9 cellular contexts compared by ENCODE assay signal in the genomic region with DNA sequence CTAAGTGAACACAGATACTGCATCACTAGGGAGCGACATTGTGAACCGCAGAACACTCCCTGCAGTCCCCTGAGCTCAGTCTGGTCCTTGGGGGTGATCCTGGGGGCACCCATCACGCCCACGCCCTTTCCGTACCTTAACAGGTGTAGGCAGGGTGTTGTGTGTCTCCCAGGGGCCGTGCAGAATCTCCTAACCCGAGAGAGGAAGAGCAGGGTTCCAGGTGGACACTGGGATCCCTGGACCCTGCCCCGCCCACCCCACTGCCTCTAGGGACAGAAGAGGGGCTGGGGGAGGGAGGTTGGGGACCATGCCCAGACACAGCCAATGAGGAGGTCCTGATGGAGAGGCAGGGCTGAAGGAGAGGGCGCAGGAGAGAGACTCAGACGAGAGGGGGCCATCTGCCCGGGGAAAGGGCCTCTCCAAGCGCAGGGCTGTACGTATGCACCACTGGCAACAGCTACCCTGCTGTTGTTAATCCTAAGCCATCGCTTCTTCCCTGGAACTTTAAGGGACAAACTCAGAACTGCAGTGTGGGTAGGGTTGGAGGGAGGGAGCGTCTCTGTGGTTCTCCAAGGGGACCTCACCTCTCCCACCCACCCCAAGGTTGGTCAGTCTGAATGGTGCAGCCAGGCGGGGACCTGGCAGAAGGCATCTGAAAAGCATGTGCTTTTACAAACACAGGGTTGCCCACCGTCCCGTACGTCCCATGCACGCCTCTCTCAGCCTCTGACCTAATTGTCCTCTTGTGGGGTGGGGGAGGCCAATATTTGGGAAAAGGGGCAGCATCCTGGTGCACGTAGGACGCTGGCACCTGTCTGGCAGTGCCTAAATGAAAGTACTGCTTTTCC. TPM values are rescaled to one million over a fixed set of nuclear protein-coding genes. Genes with fewer than 3 reads are reported as not detected.
DNase-seq lines count a peak whose midpoint lies in the region; ATAC-seq and TF ChIP-seq lines count a peak whose summit lies in the region.
"Had no signal": no experiment of that assay in that cellular context is flagged by ENCODE, and none has a peak within 500 bp of the region (broad histone marks: within the 10 kb centered on the region; RNA-seq: fewer than 3 reads in every experiment).

No MANE protein-coding gene starts in this region.

- POLR2A ChIA-PET in CD4-positive, alpha-beta T cell (lab: Charles Lee), result no interaction called here

- peak in 7 of 10 experiments; percentile 17 to 48 (median 35) for DNase-seq in CD4-positive, alpha-beta T cell
- peak; percentile 65 to 69 for DNase-seq in NOMO-1 (lab: John Stamatoyannopoulos, UW; ENCODE audit: unreplicated experiment in 2 of 2)
- DNase-seq in activated naive CD4-positive, alpha-beta T cell treated with anti-CD3 and anti-CD28 coated beads, Interleukin-2, amount 50 U/mL, for 72 hours (ENCODE audit: low spot score in 2 of 2), result peak; percentile 48 to 70
- peak; percentile 23 to 32 for DNase-seq in stimulated activated CD8-positive, alpha-beta memory T cell treated with anti-CD3 and anti-CD28 coated beads, Interleukin-2, amount 100 ng/mL, for 48 hours (ENCODE audit: low read depth in 2 of 2)
- DNase-seq in Right ventricle myocardium inferior (ENCODE audit: missing footprints), result no peak
- DNase-seq in NCI-H774 (lab: John Stamatoyannopoulos, UW), result no peak

- intact Hi-C loops in CD4-positive, alpha-beta T cell (cut with DNase I, micrococcal nuclease), result loop anchor here (1.0 to 10.0 kb wide), 6 partner anchors 42 to 1160 kb away; partner anchors contain the start of genes CD99 (in 1 of the 2) and SLC25A6 (in 1 of the 2)
- intact Hi-C loops in Right ventricle myocardium inferior (cut with DNase I), result loop anchor here (5.0 kb wide), 1 partner anchor 47 kb away; no protein-coding TSS in a partner anchor

- CTCF ChIA-PET in CD4-positive, alpha-beta T cell (lab: Charles Lee), result no interaction called here

- H3K27me3 Mint-ChIP-seq in CD4-positive, alpha-beta T cell, result no peaks in the 10 kb centered on the region

- peaks cover 36% of the 10 kb centered on the region for H3K36me3 Mint-ChIP-seq in CD4-positive, alpha-beta T cell (ENCODE audit: low read depth)
- H3K36me3 Mint-ChIP-seq in activated naive CD4-positive, alpha-beta T cell treated with anti-CD3 and anti-CD28 coated beads, Interleukin-2, amount 50 U/mL, for 72 hours, result peaks cover 0 to 14% of the 10 kb centered on the region in 2 donors

- H3K27me3 ChIP-seq in CD4-positive, alpha-beta T cell (ENCODE audit: control insufficient read depth, insufficient read depth, low read length), result no peaks in the 10 kb centered on the region

- peak overlapping the region; percentile 98 for H3K27ac Mint-ChIP-seq in CD4-positive, alpha-beta T cell
- peak overlapping the region; percentile 97 for H3K27ac Mint-ChIP-seq in activated naive CD4-positive, alpha-beta T cell treated with anti-CD3 and anti-CD28 coated beads, Interleukin-2, amount 50 U/mL, for 72 hours

- ATAC-seq in CD4-positive, alpha-beta T cell (ENCODE audit: poor library complexity), result peak; percentile 33
- peak; percentile 28 for ATAC-seq in GM21717 (IDR thresholded peaks at IDR 0.05; ENCODE audit: unreplicated experiment)
- peak; percentile 19 to 62 for ATAC-seq in activated naive CD4-positive, alpha-beta T cell treated with anti-CD3 and anti-CD28 coated beads, Interleukin-2, amount 50 U/mL, for 72 hours
- no peak for ATAC-seq in HG03469 (IDR thresholded peaks at IDR 0.05; ENCODE audit: unreplicated experiment)
- ATAC-seq in Right ventricle myocardium inferior, result no peak

- no peak for TF ChIP-seq CTCF in CD4-positive, alpha-beta T cell (IDR thresholded peaks at IDR 0.05)

- peak overlapping the region; percentile 82 for H3K27ac ChIP-seq in CD4-positive, alpha-beta T cell (ENCODE audit: low read depth, low read length)
- H3K27ac ChIP-seq: tibial artery had no signal

- H3K4me1 Mint-ChIP-seq in CD4-positive, alpha-beta T cell (ENCODE audit: low read depth), result peaks cover 26% of the 10 kb centered on the region

- H3K9me3 ChIP-seq in CD4-positive, alpha-beta T cell (ENCODE audit: control insufficient read depth, low read length), result no peaks in the 10 kb centered on the region
- H3K9me3 ChIP-seq: tibial artery had no signal

- peak overlapping the region; percentile 98 for H3K4me3 Mint-ChIP-seq in CD4-positive, alpha-beta T cell

- H3K9me3 Mint-ChIP-seq in CD4-positive, alpha-beta T cell, result no peaks in the 10 kb centered on the region
- no peaks in the 10 kb centered on the region for H3K9me3 Mint-ChIP-seq in activated naive CD4-positive, alpha-beta T cell treated with anti-CD3 and anti-CD28 coated beads, Interleukin-2, amount 50 U/mL, for 72 hours

RNA-seq across cellular contexts. Expression of gene P2RY8, which starts 2.4 kb away (rescaled TPM):
- total RNA-seq in CD4-positive, alpha-beta T cell, result 100 to 1,000 TPM; 139 TPM
- 10 to 100 TPM; 18.9 TPM for total RNA-seq in activated naive CD4-positive, alpha-beta T cell treated with anti-CD3 and anti-CD28 coated beads, Interleukin-2, amount 50 U/mL, for 72 hours
- 1.9 TPM for total RNA-seq in Right ventricle myocardium inferior

RNA-seq across cellular contexts. Expression of gene AKAP17A, which starts 56.9 kb away (rescaled TPM):
- total RNA-seq in CD4-positive, alpha-beta T cell, result 100 to 1,000 TPM; 143 to 149 TPM
- total RNA-seq in activated naive CD4-positive, alpha-beta T cell treated with anti-CD3 and anti-CD28 coated beads, Interleukin-2, amount 50 U/mL, for 72 hours, result 10 to 100 TPM; 48.6 to 70.1 TPM
- total RNA-seq in Right ventricle myocardium inferior, result 13.8 TPM

Comparison
In these comparisons a context has a peak if more than half of its experiments do, and no peak if none do; other contexts are left out.
1. ATAC-seq: peak in CD4-positive, alpha-beta T cell (single experiment), GM21717 (single experiment) and activated naive CD4-positive, alpha-beta T cell treated with anti-CD3 and anti-CD28 coated beads, Interleukin-2, amount 50 U/mL, for 72 hours (2 of 2); none in HG03469 (single experiment) and Right ventricle myocardium inferior (single experiment).
2. DNase-seq: peak in CD4-positive, alpha-beta T cell (7 of 10), NOMO-1 (2 of 2), activated naive CD4-positive, alpha-beta T cell treated with anti-CD3 and anti-CD28 coated beads, Interleukin-2, amount 50 U/mL, for 72 hours (2 of 2) and stimulated activated CD8-positive, alpha-beta memory T cell treated with anti-CD3 and anti-CD28 coated beads, Interleukin-2, amount 100 ng/mL, for 48 hours (2 of 2); none in Right ventricle myocardium inferior (single experiment) and NCI-H774 (single experiment).
3. RNA of gene P2RY8, which starts 2.4 kb away (total RNA-seq): 139 TPM in CD4-positive, alpha-beta T cell; 18.9 TPM in activated naive CD4-positive, alpha-beta T cell treated with anti-CD3 and anti-CD28 coated beads, Interleukin-2, amount 50 U/mL, for 72 hours and 1.9 TPM in Right ventricle myocardium inferior (single experiment); every median in the first group is over 4 times any median in the second.